7 cellular contexts compared by ENCODE assay signal in the genomic region with DNA sequence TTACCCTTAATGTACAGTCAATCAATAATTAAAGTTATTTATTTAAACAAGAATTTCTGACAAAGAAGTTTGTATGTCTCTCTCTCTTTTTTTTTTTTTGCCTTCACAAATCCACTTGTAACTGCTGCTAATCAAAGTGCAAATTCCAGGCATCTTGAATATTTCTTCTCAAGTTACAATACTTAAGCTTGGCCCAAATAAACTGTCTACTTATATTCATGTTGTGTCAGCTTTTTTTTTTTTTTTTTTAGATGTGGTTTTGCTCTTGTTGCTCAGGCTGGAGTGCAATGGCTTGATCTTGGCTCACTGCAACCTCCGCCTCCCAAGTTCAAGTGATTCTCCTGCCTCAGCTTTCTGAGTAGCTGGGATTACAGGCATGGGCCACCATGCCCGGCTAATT. TPM values are rescaled to one million over a fixed set of nuclear protein-coding genes. Genes with fewer than 3 reads are reported as not detected.
DNase-seq lines count a peak whose midpoint lies in the region; TF ChIP-seq lines count a peak whose summit lies in the region.
"Not testable (repeated sequence)": the region's sequence is repeated elsewhere in the genome, so short reads cannot be mapped to it uniquely, and the experiment has no call there.

No MANE protein-coding gene starts in this region.

- H3K27ac Mint-ChIP-seq in chondrocyte (ENCODE audit: unreplicated experiment), result peak overlapping the region; percentile 49
- peak overlapping the region; percentile 63 for H3K27ac Mint-ChIP-seq in mesothelial cell of epicardium

- not testable (repeated sequence) for TF ChIP-seq CTCF in chondrocyte (IDR thresholded peaks at IDR 0.05); cardiac muscle cell (IDR thresholded peaks at IDR 0.05; ENCODE audit: low read depth, low read length); mesothelial cell of epicardium (IDR thresholded peaks at IDR 0.05; ENCODE audit: unreplicated experiment); retinal pigment epithelial cell (conservative IDR thresholded peaks at IDR 0.05; ENCODE audit: low read depth, low read length); thyroid gland (IDR thresholded peaks at IDR 0.05)

- H3K4me1 Mint-ChIP-seq in chondrocyte (ENCODE audit: low read depth) (peaks cover 52% of the 10 kb centered on the region), mesothelial cell of epicardium (peaks cover 36% of the 10 kb centered on the region)

- not testable (repeated sequence) for H3K36me3 ChIP-seq in cardiac muscle cell, thyroid gland

- not testable (repeated sequence) for H3K27me3 Mint-ChIP-seq in chondrocyte (ENCODE audit: low read depth); mesothelial cell of epicardium (ENCODE audit: low read depth)

- H3K4me3 ChIP-seq in cardiac muscle cell; retinal pigment epithelial cell (ENCODE audit: low read length); thyroid gland (replicated peaks in 1 of 3): not testable (repeated sequence)

- H3K4me3 Mint-ChIP-seq in chondrocyte (ENCODE audit: unreplicated experiment); mesothelial cell of epicardium: not testable (repeated sequence)

- TF ChIP-seq POLR2A in thyroid gland (IDR thresholded peaks at IDR 0.05), result not testable (repeated sequence)

- 56 to 63% methylated on average over 2 of the region's 2 CpGs for WGBS in thyroid gland, 2 donors

- DNase-seq in DMS79 treated with DMSO at 0.1 percent for 48 hours (lab: John Stamatoyannopoulos, UW) (peak; percentile 48), astrocyte of the hippocampus (ENCODE audit: low read depth, low spot score) (peak; percentile 23), retinal pigment epithelial cell (ENCODE audit: low read depth) (peak; percentile 34), thyroid gland (peak; percentile 50 to 51)
- DNase-seq in chondrocyte (ENCODE audit: low spot score); cardiac muscle cell (ENCODE audit: low read depth in 1 of 2, low spot score in 1 of 2); mesothelial cell of epicardium (ENCODE audit: low spot score in 2 of 2, unreplicated experiment in 2 of 2): not testable (repeated sequence)

- H3K27ac ChIP-seq in cardiac muscle cell (peak overlapping the region; percentile 11), thyroid gland (peak overlapping the region; percentile 75 to 78 (median 76))

- not testable (repeated sequence) for H3K4me1 ChIP-seq in cardiac muscle cell (ENCODE audit: low read depth)
- peaks cover 27 to 34% of the 10 kb centered on the region in 2 donors for H3K4me1 ChIP-seq in thyroid gland

- H3K36me3 Mint-ChIP-seq in chondrocyte (ENCODE audit: low read depth), result not testable (repeated sequence)
- H3K36me3 Mint-ChIP-seq in mesothelial cell of epicardium, result peaks cover 27% of the 10 kb centered on the region

- not testable (repeated sequence) for H3K9me3 Mint-ChIP-seq in chondrocyte (ENCODE audit: low read depth); mesothelial cell of epicardium

- H3K9me3 ChIP-seq in cardiac muscle cell (ENCODE audit: low read depth); thyroid gland: not testable (repeated sequence)

- H3K27me3 ChIP-seq in cardiac muscle cell, thyroid gland: not testable (repeated sequence)

- intact Hi-C loops in thyroid gland (cut with DNase I), result not testable (repeated sequence)

RNA-seq across cellular contexts. Expression of a gene that starts 13.6 kb away (rescaled TPM):
- total RNA-seq in chondrocyte (13.1 to 21.9 TPM (median 15.3 TPM) in 3 replicates), cardiac muscle cell (14.9 and 24.8 TPM in 2 replicates), mesothelial cell of epicardium (33.9 to 35.7 TPM (median 35.5 TPM) in 3 replicates), thyroid gland (10 to 100 TPM; 61.1 to 85.4 (median 64.9) TPM)
- 12.5 and 16.0 TPM in 2 replicates for polyA plus RNA-seq in cardiac muscle cell
